In genomic region chr1:25922064-25922632, GRCh38 we compare ENCODE assay signal across 9 cellular contexts.
A peak's percentile ranks its signal among the peaks of the same experiment; 100 is the strongest.
DNase-seq lines count a peak whose midpoint lies in the region; ATAC-seq and TF ChIP-seq lines count a peak whose summit lies in the region.
"Had no signal": no experiment of that assay in that cellular context is flagged by ENCODE, and none has a peak within 500 bp of the region (broad histone marks: within the 10 kb centered on the region; RNA-seq: fewer than 3 reads in every experiment).

No MANE protein-coding gene starts in this region.

- H3K27ac ChIP-seq in BLaER1, result no peak overlapping the region

- H4K20me1 ChIP-seq in BLaER1, result peaks cover 7% of the 10 kb centered on the region; the same call in 1 of the 2 replicates

- H3K9me3 Mint-ChIP-seq in dendritic cell treated with granulocyte-macrophage colony-stimulating factor and Interleukin-4, amounts not matched to agents 40 ng/mL and 50 ng/mL, for 4 days, result no peaks in the 10 kb centered on the region
- H3K9me3 Mint-ChIP-seq in nephron progenitor cell, result no peaks in the 10 kb centered on the region

- peak overlapping the region; percentile 72 for H3K4me2 ChIP-seq in BLaER1

- peaks cover 39% of the 10 kb centered on the region for H3K4me1 Mint-ChIP-seq in dendritic cell treated with granulocyte-macrophage colony-stimulating factor and Interleukin-4, amounts not matched to agents 40 ng/mL and 50 ng/mL, for 4 days (ENCODE audit: low read depth)
- H3K4me1 Mint-ChIP-seq in nephron progenitor cell, result peaks cover 46% of the 10 kb centered on the region

- H3K36me3 ChIP-seq in BLaER1, result no peaks in the 10 kb centered on the region

- intact Hi-C loops in dendritic cell treated with granulocyte-macrophage colony-stimulating factor and Interleukin-4, amounts not matched to agents 40 ng/mL and 50 ng/mL, for 4 days (cut with micrococcal nuclease), result no loop called here

- H3K27me3 Mint-ChIP-seq in dendritic cell treated with granulocyte-macrophage colony-stimulating factor and Interleukin-4, amounts not matched to agents 40 ng/mL and 50 ng/mL, for 4 days, result peaks cover 5% of the 10 kb centered on the region
- H3K27me3 Mint-ChIP-seq in nephron progenitor cell (ENCODE audit: low read depth, poor library complexity), result peaks cover 23% of the 10 kb centered on the region

- no peak for ATAC-seq in activated CD4-positive, CD25-positive, alpha-beta regulatory T cell treated with anti-CD3 and anti-CD28 coated beads, Interleukin-2, amount 50 U/mL, for 24 hours
- ATAC-seq: HCT116 had no signal

- H3K4me3 Mint-ChIP-seq in dendritic cell treated with granulocyte-macrophage colony-stimulating factor and Interleukin-4, amounts not matched to agents 40 ng/mL and 50 ng/mL, for 4 days, result peak overlapping the region; percentile 74
- H3K4me3 Mint-ChIP-seq in nephron progenitor cell, result peak overlapping the region; percentile 85

- no peak overlapping the region for H3K9ac ChIP-seq in BLaER1

- H3K27me3 ChIP-seq in BLaER1, result peaks cover 53% of the 10 kb centered on the region

- TF ChIP-seq CTCF in nephron progenitor cell (IDR thresholded peaks at IDR 0.05), result no peak

- H3K27ac Mint-ChIP-seq in dendritic cell treated with granulocyte-macrophage colony-stimulating factor and Interleukin-4, amounts not matched to agents 40 ng/mL and 50 ng/mL, for 4 days, result peak overlapping the region; percentile 91
- H3K27ac Mint-ChIP-seq in nephron progenitor cell, result no peak overlapping the region

- H3K9me3 ChIP-seq in BLaER1, result 0 out of 2 replicates have a peak, but pooled peaks cover 7% of the 10 kb centered on the region

- peak overlapping the region; percentile 59 for H3K4me3 ChIP-seq in BLaER1

- H3K4me1 ChIP-seq in BLaER1, result peaks cover 15% of the 10 kb centered on the region

- peak; percentile 89 for DNase-seq in NCI-H1092 (lab: John Stamatoyannopoulos, UW)
- DNase-seq in nephron progenitor cell, result no peak
- DNase-seq in midbrain (lab: John Stamatoyannopoulos, UW), result no peak
- no peak for DNase-seq in germinal center (ENCODE audit: low spot score)
- DNase-seq in NCI-H446 treated with DMSO at 0.1 percent for 48 hours (lab: John Stamatoyannopoulos, UW), result no peak

- no peaks in the 10 kb centered on the region for H3K36me3 Mint-ChIP-seq in dendritic cell treated with granulocyte-macrophage colony-stimulating factor and Interleukin-4, amounts not matched to agents 40 ng/mL and 50 ng/mL, for 4 days (ENCODE audit: low read depth)
- H3K36me3 Mint-ChIP-seq in nephron progenitor cell (ENCODE audit: low read depth), result no peaks in the 10 kb centered on the region
